Comparison of ENCODE assay signal across 1 cellular context in the genomic region with DNA sequence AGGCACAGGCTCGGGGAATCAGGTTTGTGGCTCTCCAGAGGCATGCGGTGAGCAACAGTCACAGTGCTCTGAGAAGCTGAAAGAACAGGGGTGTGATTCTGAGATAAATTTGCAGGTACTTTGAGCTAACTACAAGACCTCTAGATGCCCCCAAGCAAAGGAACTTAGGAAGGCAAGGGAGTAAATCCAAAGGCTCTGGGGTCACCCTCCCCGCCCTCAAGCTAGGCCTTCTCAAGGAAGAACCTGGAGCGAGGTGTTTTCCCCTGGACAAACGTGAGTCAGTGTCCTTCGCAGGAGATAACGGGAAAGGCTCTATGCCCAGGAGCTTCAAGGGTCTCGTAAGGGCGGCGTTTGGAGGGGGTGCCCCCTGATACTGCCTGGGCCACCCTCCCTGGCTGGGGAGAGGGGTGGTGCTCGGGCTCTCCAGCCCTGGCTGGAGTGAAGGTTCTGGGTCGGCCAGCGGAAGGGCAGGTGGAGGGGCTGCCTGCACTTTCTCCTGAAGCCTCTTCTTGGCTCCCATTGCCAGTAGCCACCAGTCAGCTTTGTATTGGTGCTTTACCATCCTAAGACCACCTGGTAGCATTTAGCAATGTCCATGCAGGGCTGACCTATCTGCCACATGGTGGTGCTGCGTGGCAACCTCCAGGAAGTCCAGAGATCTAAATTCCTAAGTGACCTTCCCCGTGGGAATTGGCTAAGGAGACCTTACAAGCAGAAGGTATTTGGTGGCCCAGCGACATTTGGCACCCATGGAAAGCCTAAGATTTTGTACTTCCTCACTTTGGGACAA.
TF ChIP-seq lines count a peak whose summit lies in the region.

No MANE protein-coding gene starts in this region.

TF ChIP-seq in GM23338, 12 proteins besides CTCF, POLR2A, EP300 and RAD21 (continued from another document):
- TF ChIP-seq, protein P1, sequence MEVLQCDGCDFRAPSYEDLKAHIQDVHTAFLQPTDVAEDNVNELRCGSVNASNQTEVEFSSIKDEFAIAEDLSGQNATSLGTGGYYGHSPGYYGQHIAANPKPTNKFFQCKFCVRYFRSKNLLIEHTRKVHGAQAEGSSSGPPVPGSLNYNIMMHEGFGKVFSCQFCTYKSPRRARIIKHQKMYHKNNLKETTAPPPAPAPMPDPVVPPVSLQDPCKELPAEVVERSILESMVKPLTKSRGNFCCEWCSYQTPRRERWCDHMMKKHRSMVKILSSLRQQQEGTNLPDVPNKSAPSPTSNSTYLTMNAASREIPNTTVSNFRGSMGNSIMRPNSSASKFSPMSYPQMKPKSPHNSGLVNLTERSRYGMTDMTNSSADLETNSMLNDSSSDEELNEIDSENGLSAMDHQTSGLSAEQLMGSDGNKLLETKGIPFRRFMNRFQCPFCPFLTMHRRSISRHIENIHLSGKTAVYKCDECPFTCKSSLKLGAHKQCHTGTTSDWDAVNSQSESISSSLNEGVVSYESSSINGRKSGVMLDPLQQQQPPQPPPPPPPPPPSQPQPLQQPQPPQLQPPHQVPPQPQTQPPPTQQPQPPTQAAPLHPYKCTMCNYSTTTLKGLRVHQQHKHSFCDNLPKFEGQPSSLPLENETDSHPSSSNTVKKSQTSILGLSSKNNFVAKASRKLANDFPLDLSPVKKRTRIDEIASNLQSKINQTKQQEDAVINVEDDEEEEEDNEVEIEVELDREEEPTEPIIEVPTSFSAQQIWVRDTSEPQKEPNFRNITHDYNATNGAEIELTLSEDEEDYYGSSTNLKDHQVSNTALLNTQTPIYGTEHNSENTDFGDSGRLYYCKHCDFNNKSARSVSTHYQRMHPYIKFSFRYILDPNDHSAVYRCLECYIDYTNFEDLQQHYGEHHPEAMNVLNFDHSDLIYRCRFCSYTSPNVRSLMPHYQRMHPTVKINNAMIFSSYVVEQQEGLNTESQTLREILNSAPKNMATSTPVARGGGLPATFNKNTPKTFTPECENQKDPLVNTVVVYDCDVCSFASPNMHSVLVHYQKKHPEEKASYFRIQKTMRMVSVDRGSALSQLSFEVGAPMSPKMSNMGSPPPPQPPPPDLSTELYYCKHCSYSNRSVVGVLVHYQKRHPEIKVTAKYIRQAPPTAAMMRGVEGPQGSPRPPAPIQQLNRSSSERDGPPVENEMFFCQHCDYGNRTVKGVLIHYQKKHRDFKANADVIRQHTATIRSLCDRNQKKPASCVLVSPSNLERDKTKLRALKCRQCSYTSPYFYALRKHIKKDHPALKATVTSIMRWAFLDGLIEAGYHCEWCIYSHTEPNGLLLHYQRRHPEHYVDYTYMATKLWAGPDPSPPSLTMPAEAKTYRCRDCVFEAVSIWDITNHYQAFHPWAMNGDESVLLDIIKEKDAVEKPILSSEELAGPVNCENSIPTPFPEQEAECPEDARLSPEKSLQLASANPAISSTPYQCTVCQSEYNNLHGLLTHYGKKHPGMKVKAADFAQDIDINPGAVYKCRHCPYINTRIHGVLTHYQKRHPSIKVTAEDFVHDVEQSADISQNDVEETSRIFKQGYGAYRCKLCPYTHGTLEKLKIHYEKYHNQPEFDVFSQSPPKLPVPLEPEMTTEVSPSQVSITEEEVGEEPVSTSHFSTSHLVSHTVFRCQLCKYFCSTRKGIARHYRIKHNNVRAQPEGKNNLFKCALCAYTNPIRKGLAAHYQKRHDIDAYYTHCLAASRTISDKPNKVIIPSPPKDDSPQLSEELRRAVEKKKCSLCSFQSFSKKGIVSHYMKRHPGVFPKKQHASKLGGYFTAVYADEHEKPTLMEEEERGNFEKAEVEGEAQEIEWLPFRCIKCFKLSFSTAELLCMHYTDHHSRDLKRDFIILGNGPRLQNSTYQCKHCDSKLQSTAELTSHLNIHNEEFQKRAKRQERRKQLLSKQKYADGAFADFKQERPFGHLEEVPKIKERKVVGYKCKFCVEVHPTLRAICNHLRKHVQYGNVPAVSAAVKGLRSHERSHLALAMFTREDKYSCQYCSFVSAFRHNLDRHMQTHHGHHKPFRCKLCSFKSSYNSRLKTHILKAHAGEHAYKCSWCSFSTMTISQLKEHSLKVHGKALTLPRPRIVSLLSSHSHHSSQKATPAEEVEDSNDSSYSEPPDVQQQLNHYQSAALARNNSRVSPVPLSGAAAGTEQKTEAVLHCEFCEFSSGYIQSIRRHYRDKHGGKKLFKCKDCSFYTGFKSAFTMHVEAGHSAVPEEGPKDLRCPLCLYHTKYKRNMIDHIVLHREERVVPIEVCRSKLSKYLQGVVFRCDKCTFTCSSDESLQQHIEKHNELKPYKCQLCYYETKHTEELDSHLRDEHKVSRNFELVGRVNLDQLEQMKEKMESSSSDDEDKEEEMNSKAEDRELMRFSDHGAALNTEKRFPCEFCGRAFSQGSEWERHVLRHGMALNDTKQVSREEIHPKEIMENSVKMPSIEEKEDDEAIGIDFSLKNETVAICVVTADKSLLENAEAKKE (CRISPR knock-in tag; IDR thresholded peaks at IDR 0.05), result no peak
- TF ChIP-seq, protein P2, sequence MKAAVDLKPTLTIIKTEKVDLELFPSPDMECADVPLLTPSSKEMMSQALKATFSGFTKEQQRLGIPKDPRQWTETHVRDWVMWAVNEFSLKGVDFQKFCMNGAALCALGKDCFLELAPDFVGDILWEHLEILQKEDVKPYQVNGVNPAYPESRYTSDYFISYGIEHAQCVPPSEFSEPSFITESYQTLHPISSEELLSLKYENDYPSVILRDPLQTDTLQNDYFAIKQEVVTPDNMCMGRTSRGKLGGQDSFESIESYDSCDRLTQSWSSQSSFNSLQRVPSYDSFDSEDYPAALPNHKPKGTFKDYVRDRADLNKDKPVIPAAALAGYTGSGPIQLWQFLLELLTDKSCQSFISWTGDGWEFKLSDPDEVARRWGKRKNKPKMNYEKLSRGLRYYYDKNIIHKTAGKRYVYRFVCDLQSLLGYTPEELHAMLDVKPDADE (IDR thresholded peaks at IDR 0.05), result no peak
- TF ChIP-seq EZH2phosphoT487 (IDR thresholded peaks at IDR 0.05; ENCODE audit: unreplicated experiment) (no peak), ZNF331 (CRISPR knock-in tag; IDR thresholded peaks at IDR 0.05; ENCODE audit: low read depth) (no peak), JUNB (IDR thresholded peaks at IDR 0.05; ENCODE audit: unreplicated experiment) (no peak), CREB1 (CRISPR knock-in tag; IDR thresholded peaks at IDR 0.05; ENCODE audit: low read depth) (no peak)
TF ChIP-seq in GM23338: peak in this region for 0.
